In the genomic region with DNA sequence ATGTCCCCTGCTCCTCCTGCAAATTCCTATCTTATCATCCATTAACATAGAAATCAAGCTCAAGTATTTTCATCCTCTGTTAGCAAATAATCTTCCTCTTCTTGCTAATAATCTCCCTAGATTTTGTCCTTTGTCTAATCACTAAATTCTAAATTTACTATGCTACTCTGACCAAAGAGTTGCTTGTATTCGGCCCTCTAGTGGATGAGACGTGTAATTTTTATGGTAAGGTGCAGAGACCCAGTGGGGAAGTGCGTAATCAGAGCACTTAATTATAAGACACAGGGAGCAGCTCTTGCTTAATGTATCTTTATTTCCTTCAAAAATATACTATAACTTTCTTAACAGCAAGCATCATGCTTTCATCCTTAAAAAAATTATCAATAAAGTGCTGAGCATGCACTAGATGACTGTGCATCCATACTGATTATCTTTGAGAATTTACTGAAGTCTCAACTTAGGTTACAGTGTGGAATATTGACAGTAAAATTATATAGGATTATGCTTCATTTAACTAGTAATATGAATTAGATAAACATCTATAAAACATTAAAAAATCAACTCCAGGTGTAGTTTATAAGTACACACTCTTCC, we compare ENCODE assay signal across 8 cellular contexts.
DNase-seq lines count a peak whose midpoint lies in the region; ATAC-seq and TF ChIP-seq lines count a peak whose summit lies in the region.

No MANE protein-coding gene starts in this region.

- no peak overlapping the region for H3K4me3 Mint-ChIP-seq in activated CD4-positive, alpha-beta T cell treated with anti-CD3 and anti-CD28 coated beads, Interleukin-2, amount 10 ng/mL, durations not matched to agents 24 days and 14 days

- peak; percentile 66 for DNase-seq in activated CD4-positive, alpha-beta T cell treated with anti-CD3 and anti-CD28 coated beads, Interleukin-2, amount 10 ng/mL, durations not matched to agents 24 days and 14 days
- no peak for DNase-seq in activated CD4-positive, alpha-beta T cell treated with anti-CD3 and anti-CD28 coated beads for 48 hours
- peak; percentile 8 for DNase-seq in HT1080 (ENCODE audit: low read depth)
- DNase-seq in SKM-1 (lab: John Stamatoyannopoulos, UW; ENCODE audit: unreplicated experiment): peak; percentile 7
- DNase-seq in fibroblast of peridontal ligament (ENCODE audit: extremely low read depth): peak; percentile 62
- DNase-seq in omental fat pad (ENCODE audit: low spot score): no peak
- DNase-seq in dedifferentiated amniotic fluid mesenchymal stem cell (ENCODE audit: extremely low spot score): no peak

- peak in 1 of 3 donors; percentile 29 for TF ChIP-seq CTCF in omental fat pad (IDR thresholded peaks at IDR 0.05)

- H3K27ac Mint-ChIP-seq in activated CD4-positive, alpha-beta T cell treated with anti-CD3 and anti-CD28 coated beads, Interleukin-2, amount 10 ng/mL, durations not matched to agents 24 days and 14 days: no peak overlapping the region

- intact Hi-C loops in activated CD4-positive, alpha-beta T cell treated with anti-CD3 and anti-CD28 coated beads, Interleukin-2, amount 10 ng/mL, durations not matched to agents 24 days and 14 days (cut with micrococcal nuclease): loop anchor here (1.0 to 10.0 kb wide), 3 partner anchors 254 to 405 kb away; no protein-coding TSS in a partner anchor

- H3K9me3 Mint-ChIP-seq in activated CD4-positive, alpha-beta T cell treated with anti-CD3 and anti-CD28 coated beads, Interleukin-2, amount 10 ng/mL, durations not matched to agents 24 days and 14 days: no peaks in the 10 kb centered on the region

- H3K36me3 Mint-ChIP-seq in activated CD4-positive, alpha-beta T cell treated with anti-CD3 and anti-CD28 coated beads, Interleukin-2, amount 10 ng/mL, durations not matched to agents 24 days and 14 days (ENCODE audit: low read depth): no peaks in the 10 kb centered on the region

- peaks cover 6% of the 10 kb centered on the region for H3K27me3 Mint-ChIP-seq in activated CD4-positive, alpha-beta T cell treated with anti-CD3 and anti-CD28 coated beads, Interleukin-2, amount 10 ng/mL, durations not matched to agents 24 days and 14 days

- ATAC-seq in GM21528 (IDR thresholded peaks at IDR 0.05; ENCODE audit: low FRiP score, unreplicated experiment) (peak; percentile 90), omental fat pad (ENCODE audit: low FRiP score) (peak; percentile 65)

- H3K4me1 Mint-ChIP-seq in activated CD4-positive, alpha-beta T cell treated with anti-CD3 and anti-CD28 coated beads, Interleukin-2, amount 10 ng/mL, durations not matched to agents 24 days and 14 days: no peaks in the 10 kb centered on the region

Comparison
In these comparisons a context has a peak if more than half of its experiments do, and no peak if none do; other contexts are left out.
1. DNase-seq: peak in activated CD4-positive, alpha-beta T cell treated with anti-CD3 and anti-CD28 coated beads, Interleukin-2, amount 10 ng/mL, durations not matched to agents 24 days and 14 days (single experiment), HT1080 (single experiment), SKM-1 (single experiment) and fibroblast of peridontal ligament (single experiment); none in activated CD4-positive, alpha-beta T cell treated with anti-CD3 and anti-CD28 coated beads for 48 hours (single experiment), omental fat pad (single experiment) and dedifferentiated amniotic fluid mesenchymal stem cell (single experiment).